Comparison of ENCODE assay signal across 1 cellular context in the genomic region with DNA sequence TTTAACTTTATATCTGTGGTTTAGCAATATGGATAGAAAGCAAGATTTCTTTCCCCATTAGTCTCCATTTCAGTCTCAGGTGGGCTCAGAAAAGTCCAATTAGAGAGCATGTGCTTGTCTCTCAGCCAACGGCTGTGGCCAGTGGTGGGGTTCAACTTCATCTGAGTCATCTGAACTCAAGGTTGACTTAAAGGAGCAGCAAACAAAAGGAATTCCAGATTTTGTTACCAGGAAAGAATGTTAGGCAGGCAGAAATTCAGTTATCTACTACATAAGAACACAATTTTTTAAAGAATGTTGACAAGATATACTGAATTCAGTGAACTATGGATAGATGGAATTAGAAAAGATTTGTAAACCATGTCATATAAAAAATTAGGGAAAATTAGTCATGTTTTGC.
TF ChIP-seq lines count a peak whose summit lies in the region.

No MANE protein-coding gene starts in this region.

TF ChIP-seq in IMR-90, 13 proteins besides CTCF, POLR2A, EP300 and RAD21:
- no peak for TF ChIP-seq USF2 (IDR thresholded peaks at IDR 0.05; ENCODE audit: low read depth, low read length)
- TF ChIP-seq MXI1 (IDR thresholded peaks at IDR 0.05; ENCODE audit: borderline replicate concordance, low read depth, low read length), result no peak
- TF ChIP-seq BHLHE40 (IDR thresholded peaks at IDR 0.05; ENCODE audit: low read depth, low read length), result no peak
- no peak for TF ChIP-seq MAZ (IDR thresholded peaks at IDR 0.05; ENCODE audit: borderline replicate concordance, low read depth, low read length)
- TF ChIP-seq NFE2L2 (IDR thresholded peaks at IDR 0.05; ENCODE audit: low read depth, low read length), result no peak
TF ChIP-seq in IMR-90: peak in this region for 0.
